In the genomic region with DNA sequence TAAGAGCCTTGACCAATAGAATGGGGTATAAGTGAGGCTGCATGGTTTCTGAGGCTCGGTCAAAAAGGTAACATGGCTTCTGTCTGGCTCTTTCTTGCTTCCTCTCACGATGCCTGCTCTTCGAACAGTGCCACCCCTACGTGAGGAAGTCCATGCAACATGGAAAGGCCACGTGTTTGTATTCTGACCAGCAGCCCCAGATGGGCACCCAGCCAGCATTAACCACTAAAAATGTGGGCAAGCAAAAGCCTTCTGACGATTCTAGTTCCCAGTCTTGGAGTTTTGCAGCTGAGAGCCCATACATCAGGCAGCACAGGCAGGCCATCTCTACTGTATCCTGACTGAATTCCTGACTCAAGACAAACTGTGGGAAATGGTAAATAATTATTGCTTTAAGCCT, we compare ENCODE assay signal across 14 cellular contexts. TPM values are rescaled to one million over a fixed set of nuclear protein-coding genes. Genes with fewer than 3 reads are reported as not detected.
A peak's percentile ranks its signal among the peaks of the same experiment; 100 is the strongest.
DNase-seq lines count a peak whose midpoint lies in the region; ATAC-seq, FAIRE-seq and TF ChIP-seq lines count a peak whose summit lies in the region.
"Had no signal": no experiment of that assay in that cellular context is flagged by ENCODE, and none has a peak within 500 bp of the region (broad histone marks: within the 10 kb centered on the region; RNA-seq: fewer than 3 reads in every experiment).

No MANE protein-coding gene starts in this region.

- H3K27me3 ChIP-seq in fibroblast of lung (ENCODE audit: control insufficient read depth, insufficient read depth, low read length) (no peaks in the 10 kb centered on the region), neuronal stem cell (ENCODE audit: control insufficient read depth in 3 of 3, insufficient read depth in 3 of 3, low read depth in 1 of 3, low read length in 3 of 3) (no peaks in the 10 kb centered on the region)
- H3K27me3 ChIP-seq in CD4-positive, alpha-beta T cell (ENCODE audit: control insufficient read depth, insufficient read depth, low read length), result no peaks in the 10 kb centered on the region

- no peak overlapping the region for H2AK5ac ChIP-seq in neuronal stem cell (ENCODE audit: low read depth, low read length)

- no peak for TF ChIP-seq CTCF in fibroblast of lung (conservative IDR thresholded peaks at IDR 0.05 in 1 of 2, IDR thresholded peaks at IDR 0.05 in 1 of 2; ENCODE audit: low read depth in 1 of 2, low read length in 2 of 2)
- no peak for TF ChIP-seq CTCF in CD4-positive, alpha-beta T cell (IDR thresholded peaks at IDR 0.05)

- H3K4me3 Mint-ChIP-seq in CD4-positive, alpha-beta T cell, result no peak overlapping the region
- H3K4me3 Mint-ChIP-seq: activated naive CD8-positive, alpha-beta T cell treated with anti-CD3 and anti-CD28 coated beads, Interleukin-2, amount 10 ng/mL, durations not matched to agents 7 days and 5 days; naive thymus-derived CD4-positive, alpha-beta T cell had no signal

- H3K79me2 ChIP-seq in fibroblast of lung (ENCODE audit: control insufficient read depth, insufficient read depth, low read length), result no peaks in the 10 kb centered on the region

- WGBS in neuronal stem cell (ENCODE audit: extremely low coverage in 2 of 2, insufficient read length in 2 of 2, insufficient replicate concordance in 1 of 2), 2 donors, result no CpG with 5 or more reads among the region's 6 CpGs

- no peaks in the 10 kb centered on the region for H3K79me1 ChIP-seq in neuronal stem cell (ENCODE audit: low read depth, low read length)

- H3K9me3 Mint-ChIP-seq in CD4-positive, alpha-beta T cell, result no peaks in the 10 kb centered on the region
- H3K9me3 Mint-ChIP-seq: activated naive CD8-positive, alpha-beta T cell treated with anti-CD3 and anti-CD28 coated beads, Interleukin-2, amount 10 ng/mL, durations not matched to agents 7 days and 5 days; naive thymus-derived CD4-positive, alpha-beta T cell had no signal

- H2AFZ ChIP-seq in fibroblast of lung (ENCODE audit: low read length), result peak overlapping the region; percentile 24
- peak overlapping the region; percentile 12 for H2AFZ ChIP-seq in neuronal stem cell (ENCODE audit: low read length)

- H2BK12ac ChIP-seq in neuronal stem cell (ENCODE audit: low read length), result no peak overlapping the region

- H3K14ac ChIP-seq in neuronal stem cell (ENCODE audit: low read length), result no peak overlapping the region

- H3K4ac ChIP-seq in neuronal stem cell (ENCODE audit: low read length), result no peak overlapping the region

- no peak overlapping the region for H4K91ac ChIP-seq in neuronal stem cell (ENCODE audit: low read depth, low read length, poor library complexity)

- H3K23ac ChIP-seq in neuronal stem cell (ENCODE audit: low read depth, low read length, poor library complexity), result no peak overlapping the region

- H3K9ac ChIP-seq in fibroblast of lung (ENCODE audit: insufficient read depth, low read length) (no peak overlapping the region), neuronal stem cell (ENCODE audit: low read depth, low read length, poor library complexity) (no peak overlapping the region)
- H3K9ac ChIP-seq: BLaER1 treated with 17β-estradiol and CSF1 and Interleukin-3, amounts not matched to agents 10 nM and 100 nM had no signal

- H3K4me3 ChIP-seq in fibroblast of lung (replicated peaks in 1 of 4; ENCODE audit: control extremely low read depth in 1 of 4, insufficient read depth in 1 of 4, low read depth in 3 of 4, low read length in 4 of 4), result no peak overlapping the region
- H3K4me3 ChIP-seq in neuronal stem cell (ENCODE audit: low read length in 2 of 2), result no peak overlapping the region
- H3K4me3 ChIP-seq: BLaER1 treated with 17β-estradiol and CSF1 and Interleukin-3, amounts not matched to agents 10 nM and 100 nM; K562 had no signal

- H4K8ac ChIP-seq in neuronal stem cell (ENCODE audit: low read depth, low read length), result no peak overlapping the region

- no peak overlapping the region for H2BK120ac ChIP-seq in neuronal stem cell (ENCODE audit: low read depth, low read length)

- H3K18ac ChIP-seq in neuronal stem cell (ENCODE audit: low read length), result no peak overlapping the region

- H3K27me3 Mint-ChIP-seq in CD4-positive, alpha-beta T cell, result peaks cover 4% of the 10 kb centered on the region

- H3K27ac ChIP-seq in fibroblast of lung (ENCODE audit: insufficient read depth, low read length) (no peak overlapping the region), neuronal stem cell (replicated peaks; ENCODE audit: low read length) (no peak overlapping the region)
- H3K27ac ChIP-seq in CD4-positive, alpha-beta T cell (ENCODE audit: low read depth, low read length), result no peak overlapping the region
- H3K27ac ChIP-seq: BLaER1 treated with 17β-estradiol and CSF1 and Interleukin-3, amounts not matched to agents 10 nM and 100 nM had no signal

- H3K36me3 ChIP-seq in fibroblast of lung (ENCODE audit: control insufficient read depth, insufficient read depth, low read length) (no peaks in the 10 kb centered on the region), neuronal stem cell (replicated peaks in 1 of 2; ENCODE audit: control insufficient read depth in 2 of 2, insufficient read depth in 2 of 2, low read length in 2 of 2) (no peaks in the 10 kb centered on the region)
- H3K36me3 ChIP-seq: BLaER1 treated with 17β-estradiol and CSF1 and Interleukin-3, amounts not matched to agents 10 nM and 100 nM had no signal

- intact Hi-C loops in CD4-positive, alpha-beta T cell (cut with DNase I, micrococcal nuclease), result no loop called here

- CTCF ChIA-PET in CD4-positive, alpha-beta T cell (lab: Charles Lee), result interaction anchor here (1.1 kb wide), 1 partner anchor 8 kb away, joined by 3 read pairs; no protein-coding TSS in a partner anchor

- H3K9me3 ChIP-seq in fibroblast of lung (ENCODE audit: control insufficient read depth, insufficient read depth, low read depth, low read length) (no peaks in the 10 kb centered on the region), neuronal stem cell (replicated peaks in 1 of 2; ENCODE audit: control insufficient read depth in 2 of 2, insufficient read depth in 1 of 2, low read depth in 1 of 2, low read length in 2 of 2) (no peaks in the 10 kb centered on the region)
- H3K9me3 ChIP-seq in CD4-positive, alpha-beta T cell (ENCODE audit: control insufficient read depth, low read length), result no peaks in the 10 kb centered on the region
- H3K9me3 ChIP-seq: BLaER1 treated with 17β-estradiol and CSF1 and Interleukin-3, amounts not matched to agents 10 nM and 100 nM had no signal

- no peak overlapping the region for H2BK15ac ChIP-seq in neuronal stem cell (ENCODE audit: low read length)

- H3K4me2 ChIP-seq in fibroblast of lung (ENCODE audit: extremely low read depth, insufficient read depth, low read length), result no peak overlapping the region
- H3K4me2 ChIP-seq in neuronal stem cell (ENCODE audit: insufficient read depth, low read length, poor library complexity, severe bottlenecking), result no peak overlapping the region
- H3K4me2 ChIP-seq: BLaER1 treated with 17β-estradiol and CSF1 and Interleukin-3, amounts not matched to agents 10 nM and 100 nM had no signal

- H2BK5ac ChIP-seq in neuronal stem cell (ENCODE audit: low read length), result no peak overlapping the region

- no peaks in the 10 kb centered on the region for H3K36me3 Mint-ChIP-seq in CD4-positive, alpha-beta T cell (ENCODE audit: low read depth)
- H3K36me3 Mint-ChIP-seq: activated naive CD8-positive, alpha-beta T cell treated with anti-CD3 and anti-CD28 coated beads, Interleukin-2, amount 10 ng/mL, durations not matched to agents 7 days and 5 days; naive thymus-derived CD4-positive, alpha-beta T cell had no signal

- POLR2A ChIA-PET in CD4-positive, alpha-beta T cell (lab: Charles Lee), result no interaction called here

- peak; percentile 68 for DNase-seq in Daoy (ENCODE audit: low read depth)
- DNase-seq in RCC 7860 (ENCODE audit: low spot score), result peak; percentile 53
- peak; percentile 80 to 81 for DNase-seq in fibroblast of lung (ENCODE audit: low read depth in 2 of 2)
- DNase-seq in neuronal stem cell (ENCODE audit: low spot score), result no peak
- DNase-seq in NCI-H1092 treated with DMSO at 0.1 percent for 48 hours (lab: John Stamatoyannopoulos, UW), result no peak
- no peak for DNase-seq in CD4-positive, alpha-beta T cell
- DNase-seq: activated naive CD8-positive, alpha-beta T cell treated with anti-CD3 and anti-CD28 coated beads, Interleukin-2, amount 10 ng/mL, durations not matched to agents 7 days and 5 days; effector CD4-positive, alpha-beta T cell; naive thymus-derived CD4-positive, alpha-beta T cell; NCI-H510A had no signal

- no peak overlapping the region for H3K27ac Mint-ChIP-seq in CD4-positive, alpha-beta T cell
- H3K27ac Mint-ChIP-seq: activated naive CD8-positive, alpha-beta T cell treated with anti-CD3 and anti-CD28 coated beads, Interleukin-2, amount 10 ng/mL, durations not matched to agents 7 days and 5 days; naive thymus-derived CD4-positive, alpha-beta T cell had no signal

- no peaks in the 10 kb centered on the region for H3K4me1 ChIP-seq in fibroblast of lung (ENCODE audit: control insufficient read depth, extremely low read depth, insufficient read depth, low read length)
- H3K4me1 ChIP-seq in neuronal stem cell (ENCODE audit: control insufficient read depth in 2 of 2, insufficient read depth in 1 of 2, low read depth in 1 of 2, low read length in 2 of 2), result no peaks in the 10 kb centered on the region

- no peaks in the 10 kb centered on the region for H4K20me1 ChIP-seq in fibroblast of lung (ENCODE audit: control insufficient read depth, extremely low read depth, insufficient read depth, low read length)
- H4K20me1 ChIP-seq: BLaER1 treated with 17β-estradiol and CSF1 and Interleukin-3, amounts not matched to agents 10 nM and 100 nM had no signal

- H3K4me1 Mint-ChIP-seq in CD4-positive, alpha-beta T cell (ENCODE audit: low read depth), result no peaks in the 10 kb centered on the region
- H3K4me1 Mint-ChIP-seq: activated naive CD8-positive, alpha-beta T cell treated with anti-CD3 and anti-CD28 coated beads, Interleukin-2, amount 10 ng/mL, durations not matched to agents 7 days and 5 days had no signal

- FAIRE-seq in RCC 7860 (lab: Jason Lieb, UNC), result peak; percentile 81
- FAIRE-seq: K562 had no signal

- ATAC-seq in GM19023 (IDR thresholded peaks at IDR 0.05; ENCODE audit: unreplicated experiment), result no peak
- no peak for ATAC-seq in CD4-positive, alpha-beta T cell (ENCODE audit: poor library complexity)
- no peak for ATAC-seq in HG02642 (IDR thresholded peaks at IDR 0.05; ENCODE audit: poor library complexity, unreplicated experiment)
- ATAC-seq: K562; naive thymus-derived CD4-positive, alpha-beta T cell had no signal

RNA-seq across cellular contexts. Expression of a gene that starts 24.2 kb away (rescaled TPM):
- total RNA-seq in Daoy (2014; rRNA removed; shearing (Covaris generic)), result 171 and 173 TPM in 2 replicates
- 56.8 and 86.0 TPM in 2 replicates for total RNA-seq in fibroblast of lung
- polyA plus RNA-seq in fibroblast of lung, result 149 and 364 TPM in 2 replicates
- polyA plus RNA-seq in fibroblast of lung (2012), result 64.0 and 156 TPM in 2 replicates
- polyA minus RNA-seq in fibroblast of lung (ENCODE audit: low replicate concordance), result 14.6 and 34.6 TPM in 2 replicates
- 466 TPM for polyA plus RNA-seq in neuronal stem cell (2013, experiment 1 of 2)
- polyA plus RNA-seq in neuronal stem cell (2013, experiment 2 of 2), result 470 TPM
- total RNA-seq in CD4-positive, alpha-beta T cell, result 1 to 10 TPM; 2.3 to 2.9 TPM

Comparison
In these comparisons a context has a peak if more than half of its experiments do, and no peak if none do; other contexts are left out.
1. DNase-seq: peak in Daoy (single experiment), RCC 7860 (single experiment) and fibroblast of lung (2 of 2); none in neuronal stem cell (single experiment), NCI-H1092 treated with DMSO at 0.1 percent for 48 hours (single experiment) and CD4-positive, alpha-beta T cell (0 of 10).
2. RNA of a gene that starts 24.2 kb away (total RNA-seq): 171 to 173 TPM in Daoy and 56.8 to 86.0 TPM in fibroblast of lung; 2.3 to 2.9 TPM in CD4-positive, alpha-beta T cell; every median in the first group is over 10 times any median in the second.